18 cellular contexts compared by ENCODE assay signal in genomic region chr4:14583752-14584151, GRCh38.
DNase-seq lines count a peak whose midpoint lies in the region; ATAC-seq, FAIRE-seq and TF ChIP-seq lines count a peak whose summit lies in the region.
"Had no signal": no experiment of that assay in that cellular context is flagged by ENCODE, and none has a peak within 500 bp of the region (broad histone marks: within the 10 kb centered on the region; RNA-seq: fewer than 3 reads in every experiment).

No MANE protein-coding gene starts in this region.

- no peak for TF ChIP-seq POLR2A in A549 (IDR thresholded peaks at IDR 0.05; ENCODE audit: low read length)

- CTCF ChIA-PET in A549 (lab: Yijun Ruan, JAX): interaction anchor here (1.3 kb wide), 1 partner anchor 13 kb away, joined by 3 read pairs; no protein-coding TSS in a partner anchor
- CTCF ChIA-PET in PC-9 (lab: Charles Lee): no interaction called here

- H3K9me2 ChIP-seq in PC-9 (ENCODE audit: insufficient read depth) (no peaks in the 10 kb centered on the region), GM23248 (ENCODE audit: insufficient read depth) (no peaks in the 10 kb centered on the region), GM23338 (ENCODE audit: insufficient read depth) (no peaks in the 10 kb centered on the region)

- no peaks in the 10 kb centered on the region for H3K9me3 ChIP-seq in A549
- no peaks in the 10 kb centered on the region for H3K9me3 ChIP-seq in PC-9 (ENCODE audit: insufficient read depth, low read depth)
- no peaks in the 10 kb centered on the region for H3K9me3 ChIP-seq in GM23248 (ENCODE audit: low read depth)
- H3K9me3 ChIP-seq: BLaER1, Caco-2 had no signal

- H3K4me1 Mint-ChIP-seq in GM23338: no peaks in the 10 kb centered on the region
- H3K4me1 Mint-ChIP-seq: CD8-positive, alpha-beta memory T cell had no signal

- no peak overlapping the region for H3K9ac ChIP-seq in GM23248
- H3K9ac ChIP-seq: BLaER1 had no signal

- TF ChIP-seq RAD21 in A549 (conservative IDR thresholded peaks at IDR 0.05 in 1 of 2, IDR thresholded peaks at IDR 0.05 in 1 of 2): no peak

- H3K27ac ChIP-seq in A549 (peak overlapping the region in 1 of 2 experiments; percentile 55; a peak in 2 of 6 replicates), PC-9 (no peak overlapping the region), GM23248 (no peak overlapping the region), GM23338 (ENCODE audit: low read depth) (no peak overlapping the region)
- H3K27ac ChIP-seq: 22Rv1, BLaER1 had no signal

- no peak overlapping the region for H2AFZ ChIP-seq in PC-9
- no peak overlapping the region for H2AFZ ChIP-seq in GM23248
- H2AFZ ChIP-seq in GM23338: no peak overlapping the region

- 80% methylated on average over 7 of the region's 7 CpGs for WGBS in A549 (ENCODE audit: missing lambda C conversion rate)
- WGBS in GM23248 (ENCODE audit: low coverage in 1 of 2, low lambda C conversion rate in 2 of 2, missing lambda C conversion rate in 2 of 2), 2 experiments: 34 to 38% methylated on average over 7 of the region's 7 CpGs

- BruUV-seq in PC-9 (replicated peaks; lab: Mats Ljungman, UMichigan): no TSS peak

- POLR2A ChIA-PET in A549 (lab: Yijun Ruan, JAX): no interaction called here
- POLR2A ChIA-PET in PC-9 (lab: Charles Lee; ENCODE audit: unreplicated experiment): no interaction called here

- H3K79me2 ChIP-seq in PC-9 (ENCODE audit: low read depth) (no peaks in the 10 kb centered on the region), GM23248 (ENCODE audit: insufficient read depth) (no peaks in the 10 kb centered on the region), GM23338 (replicated peaks; ENCODE audit: insufficient read depth) (no peaks in the 10 kb centered on the region)

- intact Hi-C loops in PC-9 (cut with micrococcal nuclease; ENCODE audit: unreplicated experiment): loop anchor here (10.0 kb wide), 1 partner anchor 131 kb away; no protein-coding TSS in a partner anchor

- H3F3A ChIP-seq in PC-9 (ENCODE audit: insufficient read depth, low read depth): peaks cover 16% of the 10 kb centered on the region; the same call in 1 of the 2 replicates
- no peaks in the 10 kb centered on the region for H3F3A ChIP-seq in GM23248 (ENCODE audit: insufficient read depth)
- H3F3A ChIP-seq in GM23338 (replicated peaks; ENCODE audit: low read depth): no peaks in the 10 kb centered on the region

- H3K36me3 Mint-ChIP-seq in GM23338 (ENCODE audit: low read depth): no peaks in the 10 kb centered on the region

- H4K20me1 ChIP-seq in PC-9 (ENCODE audit: insufficient read depth): no peaks in the 10 kb centered on the region
- H4K20me1 ChIP-seq in GM23248 (ENCODE audit: insufficient read depth): no peaks in the 10 kb centered on the region
- no peaks in the 10 kb centered on the region for H4K20me1 ChIP-seq in GM23338 (replicated peaks; ENCODE audit: insufficient read depth)
- H4K20me1 ChIP-seq: BLaER1 had no signal

- H3K4me2 ChIP-seq in A549: peak overlapping the region; percentile 43
- peak overlapping the region; percentile 42 for H3K4me2 ChIP-seq in PC-9
- no peak overlapping the region for H3K4me2 ChIP-seq in GM23248 (ENCODE audit: unreplicated experiment)
- H3K4me2 ChIP-seq in GM23338: no peak overlapping the region
- H3K4me2 ChIP-seq: BLaER1 had no signal

- H3K4me1 ChIP-seq in A549: peaks cover 12% of the 10 kb centered on the region
- peaks cover 15% of the 10 kb centered on the region; the same call in 1 of the 2 replicates for H3K4me1 ChIP-seq in PC-9 (replicated peaks; ENCODE audit: insufficient read depth)
- no peaks in the 10 kb centered on the region for H3K4me1 ChIP-seq in GM23248 (ENCODE audit: insufficient read depth)
- no peaks in the 10 kb centered on the region for H3K4me1 ChIP-seq in GM23338 (ENCODE audit: insufficient read depth)
- H3K4me1 ChIP-seq: BLaER1, Caco-2 had no signal

- no peak for TF ChIP-seq EP300 in A549 (IDR thresholded peaks at IDR 0.05)

- H3K27ac Mint-ChIP-seq in GM23338: no peak overlapping the region
- H3K27ac Mint-ChIP-seq: CD8-positive, alpha-beta memory T cell had no signal

- no peak for DNase-seq in A549 (ENCODE audit: low read depth in 1 of 2, low spot score in 1 of 2)
- peak; percentile 10 for DNase-seq in LHCN-M2 (ENCODE audit: low read depth)
- no peak for DNase-seq in PC-9
- DNase-seq in GM23248: no peak
- no peak for DNase-seq in NCI-H1105 (lab: John Stamatoyannopoulos, UW)
- no peak for DNase-seq in GM23338 (ENCODE audit: low spot score)
- no peak for DNase-seq in T-helper 9 cell
- DNase-seq: AML-193; Caco-2; CD8-positive, alpha-beta memory T cell; DND-41; GDM1; H7; Karpas-422 had no signal

- no peak for TF ChIP-seq CTCF in A549 (IDR thresholded peaks at IDR 0.05)
- no peak for TF ChIP-seq CTCF in PC-9 (conservative IDR thresholded peaks at IDR 0.05)
- no peak for TF ChIP-seq CTCF in GM23338 (conservative IDR thresholded peaks at IDR 0.05; ENCODE audit: low read depth in 2 of 2)

- H3K9me3 Mint-ChIP-seq in GM23338: no peaks in the 10 kb centered on the region

- in situ Hi-C loops in GM23248 (cut with MboI): no loop called here

- H3K4me3 ChIP-seq in A549 (no peak overlapping the region), PC-9 (no peak overlapping the region), GM23248 (no peak overlapping the region), GM23338 (no peak overlapping the region)
- H3K4me3 ChIP-seq: BLaER1, K562 had no signal

- H3K27me3 ChIP-seq in PC-9 (ENCODE audit: insufficient read depth, low read depth): no peaks in the 10 kb centered on the region
- H3K27me3 ChIP-seq in GM23248 (replicated peaks; ENCODE audit: insufficient read depth): no peaks in the 10 kb centered on the region
- H3K27me3 ChIP-seq in GM23338 (ENCODE audit: insufficient read depth): no peaks in the 10 kb centered on the region
- H3K27me3 ChIP-seq: BLaER1 had no signal

- H3K36me3 ChIP-seq in PC-9 (ENCODE audit: low read depth) (no peaks in the 10 kb centered on the region), GM23248 (ENCODE audit: low read depth) (no peaks in the 10 kb centered on the region), GM23338 (ENCODE audit: insufficient read depth) (no peaks in the 10 kb centered on the region)
- H3K36me3 ChIP-seq: BLaER1 had no signal

- FAIRE-seq in A549 (lab: Jason Lieb, UNC): no peak
- FAIRE-seq: K562 had no signal

- ATAC-seq in A549 (no peak), GM19351 (IDR thresholded peaks at IDR 0.05; ENCODE audit: unreplicated experiment) (peak; percentile 78), GM23338 (no peak)
- ATAC-seq: K562 had no signal

- H3K4me3 Mint-ChIP-seq in GM23338: no peak overlapping the region
- H3K4me3 Mint-ChIP-seq: CD8-positive, alpha-beta memory T cell had no signal

- peaks cover 3% of the 10 kb centered on the region for H3K27me3 Mint-ChIP-seq in GM23338 (ENCODE audit: insufficient read depth, low read depth, poor library complexity)
- H3K27me3 Mint-ChIP-seq: CD8-positive, alpha-beta memory T cell had no signal

TF ChIP-seq in A549, 52 proteins besides CTCF, POLR2A, EP300 and RAD21 (continues in another document):
- TF ChIP-seq JUNB (IDR thresholded peaks at IDR 0.05) (no peak), FOXS1 (CRISPR knock-in tag; IDR thresholded peaks at IDR 0.05) (no peak), NR3C1 (IDR thresholded peaks at IDR 0.05) (no peak), TFCP2L1 (CRISPR knock-in tag; IDR thresholded peaks at IDR 0.05) (no peak), RNF2 (IDR thresholded peaks at IDR 0.05; ENCODE audit: borderline replicate concordance, low read depth) (no peak), FOSB (CRISPR knock-in tag; IDR thresholded peaks at IDR 0.05) (no peak), HDAC2 (IDR thresholded peaks at IDR 0.05) (no peak)
- TF ChIP-seq, protein P1, sequence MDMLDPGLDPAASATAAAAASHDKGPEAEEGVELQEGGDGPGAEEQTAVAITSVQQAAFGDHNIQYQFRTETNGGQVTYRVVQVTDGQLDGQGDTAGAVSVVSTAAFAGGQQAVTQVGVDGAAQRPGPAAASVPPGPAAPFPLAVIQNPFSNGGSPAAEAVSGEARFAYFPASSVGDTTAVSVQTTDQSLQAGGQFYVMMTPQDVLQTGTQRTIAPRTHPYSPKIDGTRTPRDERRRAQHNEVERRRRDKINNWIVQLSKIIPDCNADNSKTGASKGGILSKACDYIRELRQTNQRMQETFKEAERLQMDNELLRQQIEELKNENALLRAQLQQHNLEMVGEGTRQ (IDR thresholded peaks at IDR 0.05): no peak
- TF ChIP-seq, protein P2, sequence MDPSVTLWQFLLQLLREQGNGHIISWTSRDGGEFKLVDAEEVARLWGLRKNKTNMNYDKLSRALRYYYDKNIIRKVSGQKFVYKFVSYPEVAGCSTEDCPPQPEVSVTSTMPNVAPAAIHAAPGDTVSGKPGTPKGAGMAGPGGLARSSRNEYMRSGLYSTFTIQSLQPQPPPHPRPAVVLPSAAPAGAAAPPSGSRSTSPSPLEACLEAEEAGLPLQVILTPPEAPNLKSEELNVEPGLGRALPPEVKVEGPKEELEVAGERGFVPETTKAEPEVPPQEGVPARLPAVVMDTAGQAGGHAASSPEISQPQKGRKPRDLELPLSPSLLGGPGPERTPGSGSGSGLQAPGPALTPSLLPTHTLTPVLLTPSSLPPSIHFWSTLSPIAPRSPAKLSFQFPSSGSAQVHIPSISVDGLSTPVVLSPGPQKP (IDR thresholded peaks at IDR 0.05; ENCODE audit: low read depth, low read length): no peak

TF ChIP-seq in GM23338, 12 proteins besides CTCF, POLR2A, EP300 and RAD21 (continues in another document):
- no peak for TF ChIP-seq ZNF331 (CRISPR knock-in tag; IDR thresholded peaks at IDR 0.05; ENCODE audit: low read depth)
- no peak for TF ChIP-seq JUNB (IDR thresholded peaks at IDR 0.05; ENCODE audit: unreplicated experiment)
- no peak for TF ChIP-seq CREB1 (CRISPR knock-in tag; IDR thresholded peaks at IDR 0.05; ENCODE audit: low read depth)

Comparison
In these comparisons a context has a peak if more than half of its experiments do, and no peak if none do; other contexts are left out.
1. H3K4me2 ChIP-seq: peak in A549 (single experiment) and PC-9 (single experiment); none in GM23248 (single experiment) and GM23338 (single experiment).